ENCODE assay signal across 15 cellular contexts in genomic region chr19:44598355-44598754, GRCh38. TPM values are rescaled to one million over a fixed set of nuclear protein-coding genes. Genes with fewer than 3 reads are reported as not detected.
A peak's percentile ranks its signal among the peaks of the same experiment; 100 is the strongest.
DNase-seq lines count a peak whose midpoint lies in the region; TF ChIP-seq lines count a peak whose summit lies in the region.
"Had no signal": no experiment of that assay in that cellular context is flagged by ENCODE, and none has a peak within 500 bp of the region (broad histone marks: within the 10 kb centered on the region; RNA-seq: fewer than 3 reads in every experiment).

No MANE protein-coding gene starts in this region.

- H3K27ac ChIP-seq in HEK293 (ENCODE audit: extremely low read depth, low read depth, low read length) (no peak overlapping the region), VCaP (peak overlapping the region; percentile 7; the same call in 1 of the 2 replicates), endodermal cell (ENCODE audit: low read depth, low read length) (no peak overlapping the region), left ventricle myocardium inferior (replicated peaks) (no peak overlapping the region), suprapubic skin (no peak overlapping the region), ascending aorta (no peak overlapping the region)
- H3K27ac ChIP-seq: C4-2B, HL-60 had no signal

- no peaks in the 10 kb centered on the region for H3K36me3 Mint-ChIP-seq in endodermal cell (ENCODE audit: low read depth)
- H3K36me3 Mint-ChIP-seq: CD4-positive, alpha-beta memory T cell had no signal

- no peaks in the 10 kb centered on the region for H3K36me3 ChIP-seq in HEK293 (ENCODE audit: control insufficient read depth in 2 of 2, insufficient read depth in 1 of 2, low read length in 2 of 2)
- no peaks in the 10 kb centered on the region for H3K36me3 ChIP-seq in endodermal cell (ENCODE audit: control insufficient read depth, insufficient read depth, low read length)
- H3K36me3 ChIP-seq in left ventricle myocardium inferior, result no peaks in the 10 kb centered on the region
- H3K36me3 ChIP-seq in suprapubic skin, result no peaks in the 10 kb centered on the region
- H3K36me3 ChIP-seq in ascending aorta, result no peaks in the 10 kb centered on the region
- H3K36me3 ChIP-seq: BE2C had no signal

- DNase-seq in endodermal cell (no peak), DMS 273 (lab: John Stamatoyannopoulos, UW; ENCODE audit: unreplicated experiment) (no peak), left ventricle myocardium inferior (no peak), suprapubic skin (ENCODE audit: low spot score in 2 of 2) (no peak), ascending aorta (ENCODE audit: low spot score in 2 of 2) (no peak)
- DNase-seq: BE2C; CD4-positive, alpha-beta memory T cell; DND-41; GDM1; HCEC 1CT had no signal

- POLR2A ChIA-PET in HEK293 (lab: Yijun Ruan, JAX), result no interaction called here

- H3K4me3 Mint-ChIP-seq in endodermal cell, result no peak overlapping the region
- H3K4me3 Mint-ChIP-seq: CD4-positive, alpha-beta memory T cell had no signal

- no peak for TF ChIP-seq CTCF in HEK293 (tag by site-specific recombination; IDR thresholded peaks at IDR 0.05)
- TF ChIP-seq CTCF in VCaP (conservative IDR thresholded peaks at IDR 0.05), result no peak
- TF ChIP-seq CTCF in endodermal cell (conservative IDR thresholded peaks at IDR 0.05), result no peak
- no peak for TF ChIP-seq CTCF in left ventricle myocardium inferior (IDR thresholded peaks at IDR 0.05; ENCODE audit: borderline replicate concordance)
- TF ChIP-seq CTCF in suprapubic skin (IDR thresholded peaks at IDR 0.05), result no peak
- no peak for TF ChIP-seq CTCF in ascending aorta (IDR thresholded peaks at IDR 0.05)

- no peak for TF ChIP-seq EP300 in suprapubic skin (IDR thresholded peaks at IDR 0.05)

- H3K9me3 Mint-ChIP-seq in endodermal cell, result peaks cover 6% of the 10 kb centered on the region

- intact Hi-C loops in left ventricle myocardium inferior (cut with micrococcal nuclease) (no loop called here), ascending aorta (cut with DNase I) (no loop called here)

- peaks cover 3% of the 10 kb centered on the region for H3K27me3 Mint-ChIP-seq in endodermal cell (ENCODE audit: insufficient read depth)

- H3K4me3 ChIP-seq in HEK293 (ENCODE audit: low read depth, low read length) (no peak overlapping the region), endodermal cell (ENCODE audit: low read length) (peak overlapping the region; percentile 47), left ventricle myocardium inferior (no peak overlapping the region), suprapubic skin (no peak overlapping the region), ascending aorta (no peak overlapping the region)

- H3K4me1 ChIP-seq in HEK293 (ENCODE audit: control insufficient read depth, insufficient read depth, low read length) (no peaks in the 10 kb centered on the region), endodermal cell (ENCODE audit: control insufficient read depth, insufficient read depth, low read length) (peaks cover 4% of the 10 kb centered on the region), left ventricle myocardium inferior (peaks cover 5% of the 10 kb centered on the region), suprapubic skin (peaks cover 9% of the 10 kb centered on the region), ascending aorta (no peaks in the 10 kb centered on the region)
- H3K4me1 ChIP-seq: BE2C had no signal

- H3K9me3 ChIP-seq in HEK293 (ENCODE audit: control insufficient read depth, insufficient read depth, low read depth, low read length), result no peaks in the 10 kb centered on the region
- H3K9me3 ChIP-seq in endodermal cell (ENCODE audit: control insufficient read depth, low read length), result peaks cover 9% of the 10 kb centered on the region
- peaks cover 5% of the 10 kb centered on the region for H3K9me3 ChIP-seq in left ventricle myocardium inferior (replicated peaks)
- H3K9me3 ChIP-seq in suprapubic skin, result no peaks in the 10 kb centered on the region
- no peaks in the 10 kb centered on the region for H3K9me3 ChIP-seq in ascending aorta
- H3K9me3 ChIP-seq: BE2C had no signal

- H3K27me3 ChIP-seq in endodermal cell (ENCODE audit: control insufficient read depth, insufficient read depth, low read length, poor library complexity, severe bottlenecking) (no peaks in the 10 kb centered on the region), left ventricle myocardium inferior (ENCODE audit: low read depth) (peaks cover 4% of the 10 kb centered on the region), suprapubic skin (peaks cover 23% of the 10 kb centered on the region), ascending aorta (no peaks in the 10 kb centered on the region)
- H3K27me3 ChIP-seq: BE2C had no signal

- CTCF ChIA-PET in HEK293 (lab: Yijun Ruan, JAX), result interaction anchor here (0.7 to 1.8 kb wide), 3 partner anchors 13 to 168 kb away, joined by 3 to 7 read pairs (median 5); no protein-coding TSS in a partner anchor

- H3K9ac ChIP-seq in endodermal cell (ENCODE audit: extremely low read depth, low read length, poor library complexity, severe bottlenecking), result no peak overlapping the region

- no peak for TF ChIP-seq POLR2A in suprapubic skin (IDR thresholded peaks at IDR 0.05)

- no peak overlapping the region for H3K27ac Mint-ChIP-seq in endodermal cell
- H3K27ac Mint-ChIP-seq: CD4-positive, alpha-beta memory T cell had no signal

- H3K4me1 Mint-ChIP-seq in endodermal cell, result peaks cover 31% of the 10 kb centered on the region
- H3K4me1 Mint-ChIP-seq: CD4-positive, alpha-beta memory T cell had no signal

TF ChIP-seq in HEK293, 187 proteins besides CTCF, POLR2A, EP300 and RAD21:
- TF ChIP-seq BCL11A (tag by site-specific recombination; IDR thresholded peaks at IDR 0.05; ENCODE audit: low read depth) (no peak), ZNF580 (tag by site-specific recombination; IDR thresholded peaks at IDR 0.05) (0 out of 2 replicates have a peak, but pooled peaks have one; percentile 34), ZNF239 (tag by site-specific recombination; IDR thresholded peaks at IDR 0.05) (no peak), ZNF175 (tag by site-specific recombination; IDR thresholded peaks at IDR 0.05) (no peak), ZNF426 (tag by site-specific recombination; IDR thresholded peaks at IDR 0.05) (no peak), ZBTB49 (tag by site-specific recombination; IDR thresholded peaks at IDR 0.05; ENCODE audit: low read depth) (no peak), ZNF488 (tag by site-specific recombination; IDR thresholded peaks at IDR 0.05) (no peak)
TF ChIP-seq in HEK293: peak in this region for 1.

RNA-seq across cellular contexts. Expression of gene IGSF23, which starts 15.0 kb away (rescaled TPM):
- not detected for total RNA-seq in endodermal cell
- not detected for polyA plus RNA-seq in endodermal cell (2013, experiment 1 of 2)
- polyA plus RNA-seq in endodermal cell (2013, experiment 2 of 2), result not detected
- not detected for total RNA-seq in left ventricle myocardium inferior
- total RNA-seq in suprapubic skin, result not detected
- total RNA-seq in ascending aorta, result not detected
- total RNA-seq: CD4-positive, alpha-beta memory T cell; H4 had no signal
- polyA plus RNA-seq: CD4-positive, alpha-beta memory T cell had no signal

RNA-seq across cellular contexts. Expression of gene PVR, which starts 45.4 kb away (rescaled TPM):
- total RNA-seq in endodermal cell (10 to 100 TPM; 21.2 to 31.6 TPM), left ventricle myocardium inferior (33.5 TPM), suprapubic skin (10 to 100 TPM; 14.0 to 24.6 (median 15.5) TPM), ascending aorta (61.4 TPM)
- 18.2 TPM for polyA plus RNA-seq in endodermal cell (2013, experiment 1 of 2)
- polyA plus RNA-seq in endodermal cell (2013, experiment 2 of 2), result 17.4 TPM
